In the genomic region with DNA sequence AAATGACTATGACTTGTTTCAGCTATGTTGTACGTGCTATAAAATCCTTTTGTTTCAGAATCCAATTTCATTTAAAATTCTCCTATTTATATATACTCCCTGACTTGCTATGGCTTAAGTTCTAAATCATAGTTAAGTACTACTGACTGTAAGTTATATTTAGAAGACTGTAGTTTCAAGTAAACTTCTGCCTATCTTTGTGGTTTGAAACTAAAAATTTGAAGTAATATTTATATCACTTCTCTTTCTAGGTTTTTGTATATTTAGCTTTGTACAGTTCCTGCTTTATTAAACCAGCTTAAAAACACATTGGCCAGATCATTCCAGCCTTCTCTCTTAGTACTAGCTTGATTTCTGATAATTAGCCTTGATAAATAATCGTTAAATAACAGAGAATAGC, we compare ENCODE assay signal across 17 cellular contexts.
DNase-seq lines count a peak whose midpoint lies in the region; ATAC-seq and TF ChIP-seq lines count a peak whose summit lies in the region.
"Had no signal": no experiment of that assay in that cellular context is flagged by ENCODE, and none has a peak within 500 bp of the region (broad histone marks: within the 10 kb centered on the region; RNA-seq: fewer than 3 reads in every experiment).

No MANE protein-coding gene starts in this region.

- H3K4me1 ChIP-seq in colonic mucosa: no peaks in the 10 kb centered on the region
- H3K4me1 ChIP-seq in SJCRH30: no peaks in the 10 kb centered on the region

- DNase-seq in SIG-M5 treated with dmso at 0.1 percent for 504 hours (lab: John Stamatoyannopoulos, UW; ENCODE audit: unreplicated experiment) (peak; percentile 7), SIG-M5 (lab: John Stamatoyannopoulos, UW) (no peak), colonic mucosa (no peak), SJCRH30 (no peak), Right ventricle myocardium inferior (ENCODE audit: missing footprints) (no peak), germinal center (ENCODE audit: low spot score) (no peak)
- DNase-seq: activated CD4-positive, CD25-positive, alpha-beta regulatory T cell treated with anti-CD3 and anti-CD28 coated beads, Interleukin-2, amount 50 U/mL, for 72 hours; activated naive CD8-positive, alpha-beta T cell treated with anti-CD3 and anti-CD28 coated beads, Interleukin-2, amount 10 ng/mL, durations not matched to agents 7 days and 5 days; CD4-positive, CD25-positive, alpha-beta regulatory T cell; NCI-H1417; NCI-H510A; stimulated activated naive CD8-positive, alpha-beta T cell treated with anti-CD3 and anti-CD28 coated beads, Interleukin-15, amount 100 ng/mL, for 72 hours had no signal

- H3K27ac ChIP-seq in colonic mucosa: no peak overlapping the region
- H3K27ac ChIP-seq in SJCRH30: no peak overlapping the region
- H3K27ac ChIP-seq: 22Rv1 had no signal

- H3K36me3 ChIP-seq in colonic mucosa (no peaks in the 10 kb centered on the region), SJCRH30 (no peaks in the 10 kb centered on the region)

- H3K4me3 ChIP-seq in colonic mucosa (no peak overlapping the region), SJCRH30 (no peak overlapping the region)
- H3K4me3 ChIP-seq: K562 had no signal

- H3K27me3 ChIP-seq in colonic mucosa (no peaks in the 10 kb centered on the region), SJCRH30 (no peaks in the 10 kb centered on the region)

- H3K9ac ChIP-seq in colonic mucosa (ENCODE audit: low read depth in 2 of 2, low read length in 2 of 2): no peak overlapping the region

- peak; percentile 86 for ATAC-seq in GM21786 (IDR thresholded peaks at IDR 0.05; ENCODE audit: unreplicated experiment)
- peak; percentile 61 for ATAC-seq in HG03196 (IDR thresholded peaks at IDR 0.05; ENCODE audit: unreplicated experiment)
- ATAC-seq in Right ventricle myocardium inferior: no peak
- ATAC-seq: K562; Panc1; stimulated activated naive CD8-positive, alpha-beta T cell treated with anti-CD3 and anti-CD28 coated beads, Interleukin-15, amount 100 ng/mL, for 72 hours had no signal

- no peaks in the 10 kb centered on the region for H3K9me3 ChIP-seq in colonic mucosa
- no peaks in the 10 kb centered on the region for H3K9me3 ChIP-seq in SJCRH30 (replicated peaks)

- intact Hi-C loops in colonic mucosa (cut with DNase I): loop anchor here (10.0 kb wide), 1 partner anchor 269 kb away; no protein-coding TSS in a partner anchor
- intact Hi-C loops in Right ventricle myocardium inferior (cut with DNase I): no loop called here

- TF ChIP-seq CTCF in colonic mucosa (IDR thresholded peaks at IDR 0.05): no peak
